ENCODE assay signal across 27 cellular contexts in genomic region chr1:198559362-198559761, GRCh38. TPM values are rescaled to one million over a fixed set of nuclear protein-coding genes. Genes with fewer than 3 reads are reported as not detected.
"Had no signal": no experiment of that assay in that cellular context is flagged by ENCODE, and none has a peak within 500 bp of the region (broad histone marks: within the 10 kb centered on the region; RNA-seq: fewer than 3 reads in every experiment).

No MANE protein-coding gene starts in this region.

- H3K4me3 Mint-ChIP-seq: activated CD4-positive, alpha-beta memory T cell treated with anti-CD3 and anti-CD28 coated beads, Interleukin-2, amount 10 ng/mL, durations not matched to agents 7 days and 5 days; activated CD4-positive, alpha-beta T cell treated with anti-CD3 and anti-CD28 coated beads, Interleukin-2, amount 10 ng/mL, durations not matched to agents 24 days and 14 days; neural crest cell; stimulated activated naive B cell treated with anti-CD40 and anti-IgM and Interleukin-4, amounts not matched to agents 10 μg/mL and 1 μg/mL and 100 μg/mL, for 72 hours had no signal

- H3K4me1 Mint-ChIP-seq: neural crest cell had no signal

- H3K36me3 ChIP-seq: esophagus muscularis mucosa, left ventricle myocardium inferior, right lobe of liver, uterus had no signal

- H3K27ac Mint-ChIP-seq: activated CD4-positive, alpha-beta memory T cell treated with anti-CD3 and anti-CD28 coated beads, Interleukin-2, amount 10 ng/mL, durations not matched to agents 7 days and 5 days; activated CD4-positive, alpha-beta T cell treated with anti-CD3 and anti-CD28 coated beads, Interleukin-2, amount 10 ng/mL, durations not matched to agents 24 days and 14 days; stimulated activated naive B cell treated with anti-CD40 and anti-IgM and Interleukin-4, amounts not matched to agents 10 μg/mL and 1 μg/mL and 100 μg/mL, for 72 hours had no signal

- H3K9me3 ChIP-seq: esophagus muscularis mucosa, left ventricle myocardium inferior, right lobe of liver, testis, uterus had no signal

- DNase-seq: activated CD4-positive, alpha-beta memory T cell treated with anti-CD3 and anti-CD28 coated beads, Interleukin-2, amount 10 ng/mL, durations not matched to agents 7 days and 5 days; activated CD4-positive, alpha-beta T cell treated with anti-CD3 and anti-CD28 coated beads, Interleukin-2, amount 10 ng/mL, durations not matched to agents 24 days and 14 days; activated T-cell treated with anti-CD3 and anti-CD28 coated beads for 4 hours; central memory CD4-positive, alpha-beta T cell; glutamatergic neuron; kidney glomerular epithelial cell; left ventricle myocardium inferior; midbrain; posterior cingulate gyrus; stimulated activated CD4-positive, alpha-beta T cell treated with anti-CD3 and anti-CD28 coated beads, Interleukin-15, amount 100 ng/mL, for 24 hours; stimulated activated naive B cell treated with anti-CD40 and anti-IgM and Interleukin-4, amounts not matched to agents 10 μg/mL and 1 μg/mL and 100 μg/mL, for 72 hours; T-helper 2 cell; trophoblast cell; uterus had no signal

- H3K4me1 ChIP-seq: esophagus muscularis mucosa, left ventricle myocardium inferior, right lobe of liver, uterus had no signal

- ATAC-seq: activated CD4-positive, CD25-positive, alpha-beta regulatory T cell treated with anti-CD3 and anti-CD28 coated beads, Interleukin-2, amount 50 U/mL, for 24 hours; right lobe of liver; stimulated activated naive B cell treated with anti-CD40 and anti-IgM and Interleukin-4, amounts not matched to agents 10 μg/mL and 1 μg/mL and 100 μg/mL, for 72 hours had no signal

- H3K27me3 ChIP-seq: esophagus muscularis mucosa, hepatocyte, right lobe of liver, testis, uterus had no signal

- H3K4me3 ChIP-seq: esophagus muscularis mucosa, hepatocyte, left ventricle myocardium inferior, right lobe of liver, skin epidermis, testis, uterus had no signal

- H3K27ac ChIP-seq: esophagus muscularis mucosa, hepatocyte, left ventricle myocardium inferior, right lobe of liver, skin epidermis, testis, uterus, VCaP had no signal

- H3K9me3 Mint-ChIP-seq: activated CD4-positive, alpha-beta T cell treated with anti-CD3 and anti-CD28 coated beads, Interleukin-2, amount 10 ng/mL, durations not matched to agents 24 days and 14 days; neural crest cell had no signal

- H3K27me3 Mint-ChIP-seq: activated CD4-positive, alpha-beta memory T cell treated with anti-CD3 and anti-CD28 coated beads, Interleukin-2, amount 10 ng/mL, durations not matched to agents 7 days and 5 days; activated CD4-positive, alpha-beta T cell treated with anti-CD3 and anti-CD28 coated beads, Interleukin-2, amount 10 ng/mL, durations not matched to agents 24 days and 14 days; stimulated activated naive B cell treated with anti-CD40 and anti-IgM and Interleukin-4, amounts not matched to agents 10 μg/mL and 1 μg/mL and 100 μg/mL, for 72 hours had no signal

RNA-seq across cellular contexts. Expression of gene ATP6V1G3, which starts 18.9 kb away (rescaled TPM):
- total RNA-seq: activated CD4-positive, alpha-beta memory T cell treated with anti-CD3 and anti-CD28 coated beads, Interleukin-2, amount 10 ng/mL, durations not matched to agents 7 days and 5 days; activated CD4-positive, alpha-beta T cell treated with anti-CD3 and anti-CD28 coated beads, Interleukin-2, amount 10 ng/mL, durations not matched to agents 24 days and 14 days; astrocyte; dermis microvascular lymphatic vessel endothelial cell; esophagus muscularis mucosa; frontal cortex; hepatocyte; left ventricle myocardium inferior; lung microvascular endothelial cell; neural crest cell; omental fat pad; right lobe of liver; testis; uterus had no signal
- polyA plus RNA-seq: hepatocyte had no signal
